Comparison of ENCODE assay signal across 20 cellular contexts in the genomic region with DNA sequence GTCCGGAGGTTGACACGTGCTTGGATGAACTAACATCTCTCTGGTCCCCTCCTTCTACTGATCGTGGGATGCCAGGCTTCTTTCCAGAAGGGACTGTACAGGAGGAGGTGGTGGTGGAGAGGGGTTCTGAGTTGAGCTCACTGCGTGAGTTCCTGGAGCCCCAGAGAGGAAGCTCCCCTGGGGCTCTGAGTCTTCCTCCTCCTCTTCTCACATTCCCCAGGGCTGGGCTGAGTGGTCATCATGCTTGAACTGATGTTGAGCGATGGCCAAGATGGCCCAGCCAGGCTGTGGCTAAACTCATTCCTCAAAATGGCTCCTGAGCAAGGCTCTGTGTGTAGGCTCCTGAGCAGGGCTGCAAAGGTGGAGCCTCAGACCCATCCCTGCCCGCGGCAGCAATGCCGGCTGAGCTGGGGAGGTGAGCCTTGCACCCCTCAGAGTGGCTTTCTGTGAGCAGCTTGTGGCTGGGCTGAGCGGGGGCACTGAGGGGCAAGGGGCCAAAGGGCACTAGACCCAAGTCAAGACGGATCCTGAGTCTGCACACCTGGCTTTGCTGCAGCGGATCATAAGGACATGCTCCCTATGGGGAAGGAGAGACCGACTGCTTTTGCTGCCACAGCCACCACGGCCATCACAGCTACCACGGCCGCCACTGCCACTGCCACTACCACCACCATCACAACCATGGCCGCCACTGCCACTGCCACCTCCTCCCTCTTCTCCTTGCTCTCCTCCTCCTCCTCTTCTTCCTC. TPM values are rescaled to one million over a fixed set of nuclear protein-coding genes. Genes with fewer than 3 reads are reported as not detected.
"Had no signal": no experiment of that assay in that cellular context is flagged by ENCODE, and none has a peak within 500 bp of the region (broad histone marks: within the 10 kb centered on the region; RNA-seq: fewer than 3 reads in every experiment).

No MANE protein-coding gene starts in this region.

- H3K27me3 ChIP-seq: ascending aorta had no signal

- ATAC-seq: activated naive CD8-positive, alpha-beta T cell treated with anti-CD3 and anti-CD28 coated beads, Interleukin-2, amount 50 U/mL, for 24 hours; stimulated activated naive CD8-positive, alpha-beta T cell treated with anti-CD3 and anti-CD28 coated beads, Interleukin-15, amount 100 ng/mL, for 72 hours; T-cell had no signal

- H3K36me3 ChIP-seq: ascending aorta, esophagus muscularis mucosa had no signal

- H3K27ac ChIP-seq: ascending aorta, esophagus muscularis mucosa had no signal

- H3K4me1 ChIP-seq: ascending aorta, esophagus muscularis mucosa had no signal

- H3K9me3 ChIP-seq: ascending aorta, esophagus muscularis mucosa had no signal

- H3K4me3 ChIP-seq: ascending aorta, esophagus muscularis mucosa had no signal

- DNase-seq: activated CD4-positive, alpha-beta T cell treated with anti-CD3 and anti-CD28 coated beads, Interleukin-2, amount 50 U/mL, for 1 hour; activated CD8-positive, alpha-beta memory T cell treated with anti-CD3 and anti-CD28 coated beads for 24 hours; activated CD8-positive, alpha-beta memory T cell treated with anti-CD3 and anti-CD28 coated beads, Interleukin-2, amount 50 U/mL, for 48 hours; activated effector memory CD4-positive, alpha-beta T cell treated with Interleukin-2 at 50 U/mL for 16 hours; activated naive CD4-positive, alpha-beta T cell treated with anti-CD3 and anti-CD28 coated beads, Interleukin-2, amount 10 ng/mL, durations not matched to agents 7 days and 5 days; activated naive CD8-positive, alpha-beta T cell treated with anti-CD3 and anti-CD28 coated beads, Interleukin-2, amount 50 U/mL, for 24 hours; activated T-cell treated with anti-CD3 and anti-CD28 coated beads, Interleukin-2, amount 50 U/mL, for 48 hours; dermis blood vessel endothelial cell; effector memory CD4-positive, alpha-beta T cell; nucleus accumbens; retina; stimulated activated naive CD8-positive, alpha-beta T cell treated with anti-CD3 and anti-CD28 coated beads, Interleukin-15, amount 100 ng/mL, for 72 hours; T-cell; T-helper 9 cell had no signal

RNA-seq across cellular contexts. Expression of gene RTL1, which starts 42.2 kb away (rescaled TPM):
- total RNA-seq: ascending aorta, bronchial epithelial cell, dermis blood vessel endothelial cell, endothelial cell of umbilical vein, esophagus muscularis mucosa, lung microvascular endothelial cell, T-cell, temporal lobe had no signal
- polyA plus RNA-seq: endothelial cell of umbilical vein had no signal
